Comparison of ENCODE assay signal across 6 cellular contexts in genomic region chr19:411121-411722, GRCh38. TPM values are rescaled to one million over a fixed set of nuclear protein-coding genes. Genes with fewer than 3 reads are reported as not detected.
"Had no signal": no experiment of that assay in that cellular context is flagged by ENCODE, and none has a peak within 500 bp of the region (broad histone marks: within the 10 kb centered on the region; RNA-seq: fewer than 3 reads in every experiment).

No MANE protein-coding gene starts in this region.

RNA-seq across cellular contexts. Expression of gene C2CD4C, which starts 2.3 kb away (rescaled TPM):
- total RNA-seq: activated CD8-positive, alpha-beta memory T cell treated with anti-CD3 and anti-CD28 coated beads, Interleukin-2, amount 10 ng/mL, durations not matched to agents 7 days and 5 days; activated naive CD8-positive, alpha-beta T cell treated with anti-CD3 and anti-CD28 coated beads, Interleukin-2, amount 10 ng/mL, durations not matched to agents 7 days and 5 days; T-helper 1 cell treated with Interleukin-12 subunit alpha and Interleukin-12 subunit beta and Interleukin-4 antibody, amounts not matched to agents 30 ng/mL and 1 ng/mL, for 36 hours had no signal
- polyA plus RNA-seq: IgD-negative memory B cell had no signal

RNA-seq across cellular contexts. Expression of gene SHC2, which starts 49.6 kb away (rescaled TPM):
- total RNA-seq: activated CD4-positive, alpha-beta memory T cell treated with anti-CD3 and anti-CD28 coated beads, Interleukin-2, amount 10 ng/mL, durations not matched to agents 7 days and 5 days; activated CD8-positive, alpha-beta memory T cell treated with anti-CD3 and anti-CD28 coated beads, Interleukin-2, amount 10 ng/mL, durations not matched to agents 7 days and 5 days; T-helper 1 cell treated with Interleukin-12 subunit alpha and Interleukin-12 subunit beta and Interleukin-4 antibody, amounts not matched to agents 30 ng/mL and 1 ng/mL, for 36 hours; T-helper 2 cell treated with Interferon-gamma antibody and Interleukin-4, amounts not matched to agents 100 ng/mL and 5 ng/mL, for 36 hours had no signal
- polyA plus RNA-seq: IgD-negative memory B cell had no signal
